8 cellular contexts compared by ENCODE assay signal in genomic region chr20:18567739-18568091, GRCh38. TPM values are rescaled to one million over a fixed set of nuclear protein-coding genes. Genes with fewer than 3 reads are reported as not detected.
DNase-seq lines count a peak whose midpoint lies in the region; ATAC-seq and TF ChIP-seq lines count a peak whose summit lies in the region.

No MANE protein-coding gene starts in this region.

- peak overlapping the region; percentile 95 for H3K9ac ChIP-seq in NT2/D1 (ENCODE audit: insufficient read length, low read depth)

- peaks cover 16% of the 10 kb centered on the region for H3K36me3 Mint-ChIP-seq in activated naive CD4-positive, alpha-beta T cell treated with anti-CD3 and anti-CD28 coated beads, Interleukin-2, amount 50 U/mL, for 24 hours
- peaks cover 19% of the 10 kb centered on the region for H3K36me3 Mint-ChIP-seq in endothelial cell (ENCODE audit: low read depth, unreplicated experiment)

- H3K27me3 ChIP-seq in NT2/D1 (ENCODE audit: insufficient read depth, insufficient read length) (no peaks in the 10 kb centered on the region), neutrophil (no peaks in the 10 kb centered on the region)

- H3K4me3 Mint-ChIP-seq in activated naive CD4-positive, alpha-beta T cell treated with anti-CD3 and anti-CD28 coated beads, Interleukin-2, amount 50 U/mL, for 24 hours = peak overlapping the region; percentile 93
- peak overlapping the region; percentile 98 for H3K4me3 Mint-ChIP-seq in endothelial cell (ENCODE audit: unreplicated experiment)

- DNase-seq in activated naive CD4-positive, alpha-beta T cell (lab: John Stamatoyannopoulos, UW) = no peak
- DNase-seq in NT2/D1 (ENCODE audit: low read depth, low spot score) (no peak), endothelial cell (ENCODE audit: low spot score) (no peak), activated gamma-delta T cell treated with Interleukin-2 at 50 U/mL for 16 hours (no peak), posterior vena cava (ENCODE audit: low spot score) (no peak)

- H3K4me1 ChIP-seq in NT2/D1 (ENCODE audit: insufficient read depth, insufficient read length) (no peaks in the 10 kb centered on the region), neutrophil (ENCODE audit: control insufficient read depth in 1 of 2, insufficient read depth in 1 of 2, low read depth in 1 of 2, low read length in 1 of 2) (peaks cover 29 to 30% of the 10 kb centered on the region in 2 experiments)

- H3K9me3 Mint-ChIP-seq in activated naive CD4-positive, alpha-beta T cell treated with anti-CD3 and anti-CD28 coated beads, Interleukin-2, amount 50 U/mL, for 24 hours = no peaks in the 10 kb centered on the region
- peaks cover 6% of the 10 kb centered on the region for H3K9me3 Mint-ChIP-seq in endothelial cell (ENCODE audit: unreplicated experiment)

- H3K36me3 ChIP-seq in NT2/D1 (ENCODE audit: insufficient read depth, insufficient read length, low read length) = peaks cover 27% of the 10 kb centered on the region
- H3K36me3 ChIP-seq in neutrophil = peaks cover 21% of the 10 kb centered on the region

- H3K4me1 Mint-ChIP-seq in activated naive CD4-positive, alpha-beta T cell treated with anti-CD3 and anti-CD28 coated beads, Interleukin-2, amount 50 U/mL, for 24 hours = peaks cover 22% of the 10 kb centered on the region
- peaks cover 13% of the 10 kb centered on the region for H3K4me1 Mint-ChIP-seq in endothelial cell (ENCODE audit: unreplicated experiment)

- H3K4me3 ChIP-seq in NT2/D1 (ENCODE audit: insufficient read length, low read depth) (peak overlapping the region; percentile 87), neutrophil (ENCODE audit: low read depth in 1 of 2, low read length in 1 of 2) (peak overlapping the region; percentile 84 to 97)

- no peaks in the 10 kb centered on the region for H3K27me3 Mint-ChIP-seq in activated naive CD4-positive, alpha-beta T cell treated with anti-CD3 and anti-CD28 coated beads, Interleukin-2, amount 50 U/mL, for 24 hours
- peaks cover 10% of the 10 kb centered on the region for H3K27me3 Mint-ChIP-seq in endothelial cell (ENCODE audit: unreplicated experiment)

- no peaks in the 10 kb centered on the region for H3K9me3 ChIP-seq in NT2/D1 (ENCODE audit: insufficient read depth, low read length)
- no peaks in the 10 kb centered on the region for H3K9me3 ChIP-seq in neutrophil

- TF ChIP-seq CTCF in endothelial cell (IDR thresholded peaks at IDR 0.05; ENCODE audit: unreplicated experiment) (no peak), neutrophil (IDR thresholded peaks at IDR 0.05) (no peak)

- H3K27ac ChIP-seq in neutrophil = peak overlapping the region; percentile 89

- intact Hi-C loops in posterior vena cava (cut with DNase I) = no loop called here

- no peak for ATAC-seq in HG03108 (IDR thresholded peaks at IDR 0.05; ENCODE audit: unreplicated experiment)

- H3K27ac Mint-ChIP-seq in activated naive CD4-positive, alpha-beta T cell treated with anti-CD3 and anti-CD28 coated beads, Interleukin-2, amount 50 U/mL, for 24 hours = peak overlapping the region; percentile 99
- peak overlapping the region; percentile 96 for H3K27ac Mint-ChIP-seq in endothelial cell (ENCODE audit: unreplicated experiment)

RNA-seq across cellular contexts. Expression of gene SMIM26, which starts 0.5 kb away (rescaled TPM):
- total RNA-seq in endothelial cell (ENCODE audit: unreplicated experiment) (41.0 TPM), posterior vena cava (10 to 100 TPM; 52.9 to 55.4 TPM)

RNA-seq across cellular contexts. Expression of gene DTD1, which starts 20.1 kb away (rescaled TPM):
- total RNA-seq in endothelial cell (ENCODE audit: unreplicated experiment) = 31.0 TPM
- 10 to 100 TPM; 21.5 to 23.6 TPM for total RNA-seq in posterior vena cava

RNA-seq across cellular contexts. Expression of gene SEC23B, which starts 60.0 kb away (rescaled TPM):
- total RNA-seq in endothelial cell (ENCODE audit: unreplicated experiment) = 33.7 TPM
- 10 to 100 TPM; 31.2 to 32.3 TPM for total RNA-seq in posterior vena cava
